Comparison of ENCODE assay signal across 10 cellular contexts in genomic region chr1:173112129-173112528, GRCh38.
A peak's percentile ranks its signal among the peaks of the same experiment; 100 is the strongest.
DNase-seq lines count a peak whose midpoint lies in the region; ATAC-seq and TF ChIP-seq lines count a peak whose summit lies in the region.
"Had no signal": no experiment of that assay in that cellular context is flagged by ENCODE, and none has a peak within 500 bp of the region (broad histone marks: within the 10 kb centered on the region; RNA-seq: fewer than 3 reads in every experiment).

No MANE protein-coding gene starts in this region.

- DNase-seq in NCI-H526 treated with DMSO at 0.1 percent for 48 hours (lab: John Stamatoyannopoulos, UW) (peak; percentile 62), lower lobe of right lung (no peak), mucosa of gallbladder (ENCODE audit: low spot score) (no peak), HuH-7 (ENCODE audit: low spot score) (no peak), vagina (ENCODE audit: extremely low spot score in 2 of 2) (no peak), 8988T (no peak)
- DNase-seq: anterior cingulate cortex, mesendoderm had no signal

- TF ChIP-seq CTCF in lower lobe of right lung (IDR thresholded peaks at IDR 0.05) = no peak
- no peak for TF ChIP-seq CTCF in vagina (IDR thresholded peaks at IDR 0.05)

- H3K4me3 ChIP-seq in lower lobe of right lung (no peak overlapping the region), vagina (no peak overlapping the region)

- no peak for TF ChIP-seq POLR2A in vagina (IDR thresholded peaks at IDR 0.05)

- intact Hi-C loops in lower lobe of right lung (cut with DNase I) (no loop called here), vagina (cut with DNase I) (no loop called here)

- peaks cover 9% of the 10 kb centered on the region for H3K9me3 ChIP-seq in lower lobe of right lung
- H3K9me3 ChIP-seq in vagina = no peaks in the 10 kb centered on the region

- H3K27ac ChIP-seq in lower lobe of right lung (no peak overlapping the region), vagina (no peak overlapping the region)

- ATAC-seq in GM18870 (IDR thresholded peaks at IDR 0.05; ENCODE audit: unreplicated experiment) (peak; percentile 96), HG02798 (IDR thresholded peaks at IDR 0.05; ENCODE audit: poor library complexity, unreplicated experiment) (peak; percentile 92), lower lobe of right lung (peak; percentile 29 to 62)

- H3K27me3 ChIP-seq in lower lobe of right lung (ENCODE audit: low read depth) (no peaks in the 10 kb centered on the region), vagina (no peaks in the 10 kb centered on the region)

- no peaks in the 10 kb centered on the region for H3K36me3 ChIP-seq in lower lobe of right lung
- H3K36me3 ChIP-seq in vagina = no peaks in the 10 kb centered on the region

- H3K4me1 ChIP-seq in lower lobe of right lung (no peaks in the 10 kb centered on the region), vagina (no peaks in the 10 kb centered on the region)

Comparison
In these comparisons a context has a peak if more than half of its experiments do, and no peak if none do; other contexts are left out.
1. ATAC-seq: peak in every context shown above with its lines; median percentile 96 in GM18870; 92 in HG02798; 46 in lower lobe of right lung.